5 cellular contexts compared by ENCODE assay signal in the genomic region with DNA sequence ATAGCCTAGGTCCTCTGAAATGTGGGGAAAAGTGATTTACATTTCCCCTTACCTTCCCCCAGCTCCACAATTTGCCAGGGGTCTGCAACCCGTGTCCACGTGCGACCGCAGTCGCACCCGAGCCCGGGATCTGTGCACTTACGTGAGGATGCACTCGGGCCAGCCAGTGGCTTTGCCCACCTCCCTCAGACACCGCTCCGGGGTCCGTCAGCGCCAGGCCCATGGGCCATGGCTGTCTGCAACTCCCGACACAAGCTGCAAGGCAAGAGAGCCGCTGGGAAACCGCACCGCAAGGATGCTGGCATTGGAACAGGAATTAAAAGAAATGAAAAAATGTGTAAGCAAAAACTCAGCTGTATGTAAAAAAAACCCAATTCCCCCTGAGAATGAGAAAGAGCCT. TPM values are rescaled to one million over a fixed set of nuclear protein-coding genes. Genes with fewer than 3 reads are reported as not detected.
"Had no signal": no experiment of that assay in that cellular context is flagged by ENCODE, and none has a peak within 500 bp of the region (broad histone marks: within the 10 kb centered on the region; RNA-seq: fewer than 3 reads in every experiment).

No MANE protein-coding gene starts in this region.

RNA-seq across cellular contexts. Expression of gene GOLGA6L24, which starts 7.6 kb away (rescaled TPM):
- total RNA-seq: GM23338, H1, H9, HT-29, IMR-90 had no signal
- polyA plus RNA-seq: GM23338, H1, IMR-90 had no signal

RNA-seq across cellular contexts. Expression of gene GOLGA8F, which starts 13.0 kb away (rescaled TPM):
- total RNA-seq: GM23338, H1, H9, IMR-90 had no signal
- polyA plus RNA-seq: GM23338, H1, IMR-90 had no signal
